In the genomic region with DNA sequence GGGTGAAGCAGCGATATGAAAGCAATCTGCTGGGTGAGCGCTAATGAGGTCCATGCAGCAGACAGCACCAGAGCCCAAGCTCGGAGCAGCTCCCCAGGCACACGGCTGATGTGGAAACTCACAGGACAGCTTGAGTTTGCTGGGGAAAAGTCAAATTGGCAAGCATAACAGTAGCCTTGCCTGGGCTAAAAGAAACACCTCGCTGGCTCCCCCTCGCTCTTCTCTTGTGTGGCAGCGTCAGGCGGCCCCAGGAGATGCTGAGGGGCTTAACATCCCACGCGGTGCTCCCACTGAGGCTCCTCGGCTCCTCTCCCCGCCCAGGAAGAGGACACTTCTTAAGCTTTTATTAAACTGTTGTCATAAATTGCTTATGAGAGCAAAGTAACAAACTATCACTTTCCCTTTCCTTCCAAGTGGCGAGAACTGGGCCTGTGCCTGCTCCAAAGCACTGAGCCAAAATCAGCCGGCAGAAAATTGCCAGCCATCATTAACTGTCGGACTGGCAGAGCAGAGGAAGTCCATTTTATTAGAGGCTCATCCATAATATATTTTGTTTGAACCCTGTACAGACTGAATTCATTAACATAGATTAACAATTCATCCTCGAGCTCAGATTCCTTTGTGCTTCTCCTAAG, we compare ENCODE assay signal across 9 cellular contexts.
DNase-seq lines count a peak whose midpoint lies in the region; ATAC-seq, FAIRE-seq and TF ChIP-seq lines count a peak whose summit lies in the region.
"Had no signal": no experiment of that assay in that cellular context is flagged by ENCODE, and none has a peak within 500 bp of the region (broad histone marks: within the 10 kb centered on the region; RNA-seq: fewer than 3 reads in every experiment).

No MANE protein-coding gene starts in this region.

- in situ Hi-C loops in GM12878 (cut with MboI), result no loop called here

- H3K36me3 ChIP-seq in GM12878 (ENCODE audit: control insufficient read depth in 2 of 2, insufficient read depth in 2 of 2, low read length in 1 of 2), result no peaks in the 10 kb centered on the region
- no peaks in the 10 kb centered on the region for H3K36me3 ChIP-seq in sigmoid colon

- no peak for TF ChIP-seq EP300 in GM12878 (IDR thresholded peaks at IDR 0.05; ENCODE audit: borderline replicate concordance in 1 of 2, control insufficient read depth in 1 of 2, low read depth in 2 of 2, low read length in 2 of 2)
- no peak for TF ChIP-seq EP300 in sigmoid colon (IDR thresholded peaks at IDR 0.05)

- no peaks in the 10 kb centered on the region for H4K20me1 ChIP-seq in GM12878 (ENCODE audit: control insufficient read depth, insufficient read depth)

- RAD21 ChIA-PET in GM12878 (lab: Charles Lee; ENCODE audit: unreplicated experiment), result no interaction called here

- ATAC-seq in GM12878, result peak; percentile 15; the same call in 2 of the 3 replicates
- ATAC-seq in right cardiac atrium, result peak; percentile 81 to 85
- ATAC-seq in GM21786 (IDR thresholded peaks at IDR 0.05; ENCODE audit: unreplicated experiment), result no peak
- no peak for ATAC-seq in HG02938 (IDR thresholded peaks at IDR 0.05; ENCODE audit: unreplicated experiment)
- no peak for ATAC-seq in HG03196 (IDR thresholded peaks at IDR 0.05; ENCODE audit: unreplicated experiment)

- no peak for TF ChIP-seq RAD21 in GM12878 (IDR thresholded peaks at IDR 0.05; ENCODE audit: insufficient read depth, low read depth, low read length)

- WGBS in GM12878 (ENCODE audit: insufficient coverage, insufficient replicate concordance, low lambda C conversion rate, missing lambda C conversion rate), result 56% methylated on average over 16 of the region's 16 CpGs
- WGBS in right cardiac atrium, result 33% methylated on average over 16 of the region's 16 CpGs
- WGBS in sigmoid colon, 2 donors, result 71 to 78% methylated on average over 16 of the region's 16 CpGs

- intact Hi-C loops in GM12878 (cut with micrococcal nuclease; ENCODE audit: unreplicated experiment), result no loop called here
- intact Hi-C loops in right cardiac atrium (cut with DNase I), result no loop called here
- intact Hi-C loops in sigmoid colon (cut with DNase I), result loop anchor here (1.0 to 2.0 kb wide), 2 partner anchors 80 to 112 kb away; a partner anchor contains a TSS

- no peak for FAIRE-seq in GM12878 (lab: Jason Lieb, UNC)

- CTCF ChIA-PET in GM12878 (lab: Yijun Ruan, JAX), result interaction anchor here (0.9 kb wide), 1 partner anchor 9 kb away, joined by 3 read pairs; no protein-coding TSS in a partner anchor

- H3K9ac ChIP-seq in GM12878 (ENCODE audit: control insufficient read depth, insufficient read depth, low read length), result no peak overlapping the region

- H2AFZ ChIP-seq in GM12878 (ENCODE audit: control insufficient read depth, low read depth, low read length), result no peak overlapping the region

- SMC1A ChIA-PET in GM12878 (lab: Charles Lee; ENCODE audit: uncharacterized antibody, unreplicated experiment), result interaction anchor here (0.7 to 1.0 kb wide), 3 partner anchors 14 to 66 kb away, joined by 3 read pairs; no protein-coding TSS in a partner anchor

- H3K4me1 ChIP-seq in GM12878 (ENCODE audit: control insufficient read depth, insufficient read depth, low read length) (no peaks in the 10 kb centered on the region), right cardiac atrium (ENCODE audit: control insufficient read depth, insufficient read depth, low read length) (peaks cover 2% of the 10 kb centered on the region), sigmoid colon (peaks cover 0 to 15% (median 9%) of the 10 kb centered on the region in 4 donors)

- no peaks in the 10 kb centered on the region for H3K79me2 ChIP-seq in GM12878 (ENCODE audit: control insufficient read depth, insufficient read depth, low read length)

- H3K4me3 ChIP-seq in GM12878, result no peak overlapping the region
- peak overlapping the region; percentile 44 for H3K4me3 ChIP-seq in right cardiac atrium (ENCODE audit: low read length)
- H3K4me3 ChIP-seq in sigmoid colon, result peak overlapping the region; percentile 36 to 51 (median 46)

- TF ChIP-seq CTCF in GM12878 (IDR thresholded peaks at IDR 0.05 in 2 of 3, conservative IDR thresholded peaks at IDR 0.05 in 1 of 3; ENCODE audit: control insufficient read depth in 2 of 3, extremely low read depth in 1 of 3, insufficient read depth in 1 of 3, low read depth in 3 of 3, low read length in 3 of 3) (no peak), sigmoid colon (IDR thresholded peaks at IDR 0.05) (no peak)

- H3K9me3 ChIP-seq in GM12878 (replicated peaks; ENCODE audit: control insufficient read depth, insufficient read depth, low read length) (no peaks in the 10 kb centered on the region), right cardiac atrium (ENCODE audit: control insufficient read depth, low read length) (no peaks in the 10 kb centered on the region), sigmoid colon (no peaks in the 10 kb centered on the region)

- no peaks in the 10 kb centered on the region for H3K27me3 ChIP-seq in GM12878 (replicated peaks in 1 of 2; ENCODE audit: control insufficient read depth in 2 of 2, insufficient read depth in 2 of 2, low read length in 1 of 2)
- H3K27me3 ChIP-seq in right cardiac atrium (ENCODE audit: control insufficient read depth, insufficient read depth), result no peaks in the 10 kb centered on the region
- H3K27me3 ChIP-seq in sigmoid colon, result no peaks in the 10 kb centered on the region

- TF ChIP-seq POLR2A in GM12878 (IDR thresholded peaks at IDR 0.05; ENCODE audit: low read depth, low read length), result no peak
- TF ChIP-seq POLR2A in sigmoid colon (IDR thresholded peaks at IDR 0.05), result no peak

- BruUV-seq in GM12878 (replicated peaks; lab: Mats Ljungman, UMichigan), result no TSS peak

- DNase-seq in ELF-1 (ENCODE audit: low read depth, low spot score), result peak; percentile 13
- DNase-seq in GM12878 (ENCODE audit: low read depth, low spot score), result no peak
- peak; percentile 28 to 69 (median 46) for DNase-seq in right cardiac atrium
- peak; percentile 75 for DNase-seq in sigmoid colon
- DNase-seq in activated naive CD4-positive, alpha-beta T cell treated with Interleukin-2 at 50 U/mL for 16 hours, result no peak
- DNase-seq: activated CD4-positive, alpha-beta T cell treated with anti-CD3 and anti-CD28 coated beads, Interleukin-2, amount 50 U/mL, for 1 hour had no signal

- POLR2A ChIA-PET in GM12878 (lab: Charles Lee), result no interaction called here

- H3K27ac ChIP-seq in GM12878 (ENCODE audit: control insufficient read depth, insufficient read depth) (no peak overlapping the region), right cardiac atrium (ENCODE audit: low read length) (no peak overlapping the region), sigmoid colon (peak overlapping the region; percentile 68 to 83 (median 80))

- H3K4me2 ChIP-seq in GM12878 (ENCODE audit: control insufficient read depth, insufficient read depth), result no peak overlapping the region

TF ChIP-seq in GM12878, 131 proteins besides CTCF, POLR2A, EP300 and RAD21 (continues in another document):
- TF ChIP-seq, protein P1, sequence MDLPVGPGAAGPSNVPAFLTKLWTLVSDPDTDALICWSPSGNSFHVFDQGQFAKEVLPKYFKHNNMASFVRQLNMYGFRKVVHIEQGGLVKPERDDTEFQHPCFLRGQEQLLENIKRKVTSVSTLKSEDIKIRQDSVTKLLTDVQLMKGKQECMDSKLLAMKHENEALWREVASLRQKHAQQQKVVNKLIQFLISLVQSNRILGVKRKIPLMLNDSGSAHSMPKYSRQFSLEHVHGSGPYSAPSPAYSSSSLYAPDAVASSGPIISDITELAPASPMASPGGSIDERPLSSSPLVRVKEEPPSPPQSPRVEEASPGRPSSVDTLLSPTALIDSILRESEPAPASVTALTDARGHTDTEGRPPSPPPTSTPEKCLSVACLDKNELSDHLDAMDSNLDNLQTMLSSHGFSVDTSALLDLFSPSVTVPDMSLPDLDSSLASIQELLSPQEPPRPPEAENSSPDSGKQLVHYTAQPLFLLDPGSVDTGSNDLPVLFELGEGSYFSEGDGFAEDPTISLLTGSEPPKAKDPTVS (IDR thresholded peaks at IDR 0.05; ENCODE audit: low read depth, low read length), result no peak
- TF ChIP-seq, protein P2, sequence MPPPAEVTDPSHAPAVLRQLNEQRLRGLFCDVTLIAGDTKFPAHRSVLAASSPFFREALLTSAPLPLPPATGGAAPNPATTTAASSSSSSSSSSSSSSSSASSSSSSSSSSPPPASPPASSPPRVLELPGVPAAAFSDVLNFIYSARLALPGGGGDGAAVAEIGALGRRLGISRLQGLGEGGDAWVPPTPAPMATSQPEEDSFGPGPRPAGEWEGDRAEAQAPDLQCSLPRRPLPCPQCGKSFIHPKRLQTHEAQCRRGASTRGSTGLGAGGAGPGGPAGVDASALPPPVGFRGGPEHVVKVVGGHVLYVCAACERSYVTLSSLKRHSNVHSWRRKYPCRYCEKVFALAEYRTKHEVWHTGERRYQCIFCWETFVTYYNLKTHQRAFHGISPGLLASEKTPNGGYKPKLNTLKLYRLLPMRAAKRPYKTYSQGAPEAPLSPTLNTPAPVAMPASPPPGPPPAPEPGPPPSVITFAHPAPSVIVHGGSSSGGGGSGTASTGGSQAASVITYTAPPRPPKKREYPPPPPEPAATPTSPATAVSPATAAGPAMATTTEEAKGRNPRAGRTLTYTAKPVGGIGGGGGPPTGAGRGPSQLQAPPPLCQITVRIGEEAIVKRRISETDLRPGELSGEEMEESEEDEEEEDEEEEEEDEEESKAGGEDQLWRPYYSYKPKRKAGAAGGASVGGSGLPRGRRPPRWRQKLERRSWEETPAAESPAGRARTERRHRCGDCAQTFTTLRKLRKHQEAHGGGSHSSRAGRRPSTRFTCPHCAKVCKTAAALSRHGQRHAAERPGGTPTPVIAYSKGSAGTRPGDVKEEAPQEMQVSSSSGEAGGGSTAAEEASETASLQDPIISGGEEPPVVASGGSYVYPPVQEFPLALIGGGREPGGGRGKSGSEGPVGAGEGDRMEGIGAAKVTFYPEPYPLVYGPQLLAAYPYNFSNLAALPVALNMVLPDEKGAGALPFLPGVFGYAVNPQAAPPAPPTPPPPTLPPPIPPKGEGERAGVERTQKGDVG (CRISPR knock-in tag; IDR thresholded peaks at IDR 0.05), result no peak
- no peak for TF ChIP-seq CHD1 (IDR thresholded peaks at IDR 0.05; ENCODE audit: low read depth, low read length)
- no peak for TF ChIP-seq SIX5 (IDR thresholded peaks at IDR 0.05; ENCODE audit: low read depth, low read length, severe bottlenecking)
- no peak for TF ChIP-seq FOS (IDR thresholded peaks at IDR 0.05; ENCODE audit: borderline replicate concordance, extremely low read depth, insufficient read length)
- no peak for TF ChIP-seq NFIC (IDR thresholded peaks at IDR 0.05; ENCODE audit: low read depth, low read length)
- no peak for TF ChIP-seq MEF2B (IDR thresholded peaks at IDR 0.05; ENCODE audit: partially characterized antibody, poor library complexity, severe bottlenecking)

Comparison
In these comparisons a context has a peak if more than half of its experiments do, and no peak if none do; other contexts are left out.
1. DNase-seq: peak in ELF-1 (single experiment), right cardiac atrium (3 of 3) and sigmoid colon (single experiment); none in GM12878 (single experiment) and activated naive CD4-positive, alpha-beta T cell treated with Interleukin-2 at 50 U/mL for 16 hours (single experiment).
2. ATAC-seq: peak in GM12878 (single experiment) and right cardiac atrium (2 of 2); none in GM21786 (single experiment), HG02938 (single experiment) and HG03196 (single experiment).
3. H3K27ac ChIP-seq: peak in sigmoid colon (4 of 4); none in GM12878 (single experiment) and right cardiac atrium (single experiment).